1 cellular context compared by ENCODE assay signal in genomic region chr9:126514037-126514821, GRCh38.
TF ChIP-seq lines count a peak whose summit lies in the region.

No MANE protein-coding gene starts in this region.

TF ChIP-seq in A549, 52 proteins besides CTCF, POLR2A, EP300 and RAD21 (continued from another document):
- TF ChIP-seq ELK1 (IDR thresholded peaks at IDR 0.05; ENCODE audit: low read depth, low read length) (no peak), JUN (IDR thresholded peaks at IDR 0.05) (no peak), KDM5A (IDR thresholded peaks at IDR 0.05) (no peak), POLR2AphosphoS2 (conservative IDR thresholded peaks at IDR 0.05; ENCODE audit: low read length) (no peak), EHF (CRISPR knock-in tag; IDR thresholded peaks at IDR 0.05) (no peak), REST (IDR thresholded peaks at IDR 0.05) (no peak), HES2 (IDR thresholded peaks at IDR 0.05) (no peak)
TF ChIP-seq in A549: peak in this region for 4.
